Comparison of ENCODE assay signal across 19 cellular contexts in genomic region chr9:86765040-86765343, GRCh38.
"Had no signal": no experiment of that assay in that cellular context is flagged by ENCODE, and none has a peak within 500 bp of the region (broad histone marks: within the 10 kb centered on the region; RNA-seq: fewer than 3 reads in every experiment).

No MANE protein-coding gene starts in this region.

- H3K9me3 ChIP-seq: colonic mucosa, left ventricle myocardium inferior, ovary, right atrium auricular region, spleen, thoracic aorta, transverse colon had no signal

- ATAC-seq: stimulated activated naive B cell treated with anti-CD40 and anti-IgM and Interleukin-4, amounts not matched to agents 10 μg/mL and 1 μg/mL and 100 μg/mL, for 72 hours; stimulated activated naive CD8-positive, alpha-beta T cell treated with anti-CD3 and anti-CD28 coated beads, Interleukin-15, amount 100 ng/mL, for 72 hours had no signal

- H2AFZ ChIP-seq: hepatocyte had no signal

- H3K4me2 ChIP-seq: hepatocyte had no signal

- H3K36me3 ChIP-seq: colonic mucosa, left ventricle myocardium inferior, ovary, right atrium auricular region, spleen, thoracic aorta, transverse colon had no signal

- H3K27me3 ChIP-seq: colonic mucosa, hepatocyte, ovary, right atrium auricular region, spleen, transverse colon had no signal

- H3K27ac ChIP-seq: colonic mucosa, hepatocyte, left ventricle myocardium inferior, ovary, right atrium auricular region, thoracic aorta, transverse colon had no signal

- H3K4me1 ChIP-seq: colonic mucosa, left ventricle myocardium inferior, right atrium auricular region, spleen, transverse colon had no signal

- H3K4me3 ChIP-seq: colonic mucosa, hepatocyte, left ventricle myocardium inferior, ovary, right atrium auricular region, spleen, thoracic aorta, transverse colon had no signal

- FAIRE-seq: kidney had no signal

- H3K79me2 ChIP-seq: hepatocyte had no signal

- DNase-seq: colonic mucosa; dermis blood vessel endothelial cell; foreskin melanocyte; head of caudate nucleus; kidney; left cardiac atrium; left ventricle myocardium inferior; naive thymus-derived CD4-positive, alpha-beta T cell; ovary; spleen; stimulated activated CD4-positive, alpha-beta T cell treated with anti-CD3 and anti-CD28 coated beads, Interleukin-15, amount 100 ng/mL, for 24 hours; stimulated activated CD4-positive, alpha-beta T cell treated with anti-CD3 and anti-CD28 coated beads, Interleukin-1b, Interleukin-23, amount 100 ng/mL, for 48 hours; stimulated activated CD4-positive, alpha-beta T cell treated with anti-CD3 and anti-CD28 coated beads, Interleukin-4, amount 100 ng/mL, for 24 hours; stimulated activated naive B cell treated with anti-CD40 and anti-IgM and Interleukin-4, amounts not matched to agents 10 μg/mL and 1 μg/mL and 100 μg/mL, for 72 hours; stimulated activated naive CD8-positive, alpha-beta T cell treated with anti-CD3 and anti-CD28 coated beads, Interleukin-15, amount 100 ng/mL, for 72 hours; transverse colon had no signal
